Comparison of ENCODE assay signal across 9 cellular contexts in genomic region chr5:179791881-179792611, GRCh38. TPM values are rescaled to one million over a fixed set of nuclear protein-coding genes. Genes with fewer than 3 reads are reported as not detected.
DNase-seq lines count a peak whose midpoint lies in the region; ATAC-seq and TF ChIP-seq lines count a peak whose summit lies in the region.
"Had no signal": no experiment of that assay in that cellular context is flagged by ENCODE, and none has a peak within 500 bp of the region (broad histone marks: within the 10 kb centered on the region; RNA-seq: fewer than 3 reads in every experiment).

No MANE protein-coding gene starts in this region.

- H3K27me3 Mint-ChIP-seq in IgD-negative memory B cell (no peaks in the 10 kb centered on the region), endothelial cell (ENCODE audit: unreplicated experiment) (peaks cover 13% of the 10 kb centered on the region)
- H3K27me3 Mint-ChIP-seq: memory B cell had no signal

- H3K27ac Mint-ChIP-seq in IgD-negative memory B cell (peak overlapping the region in 2 of 3 donors; percentile 31 to 72), endothelial cell (ENCODE audit: unreplicated experiment) (peak overlapping the region; percentile 52)
- H3K27ac Mint-ChIP-seq: memory B cell had no signal

- intact Hi-C loops in posterior vena cava (cut with DNase I) = no loop called here

- H3K36me3 Mint-ChIP-seq in IgD-negative memory B cell = peaks cover 1% of the 10 kb centered on the region
- peaks cover 4% of the 10 kb centered on the region for H3K36me3 Mint-ChIP-seq in endothelial cell (ENCODE audit: low read depth, unreplicated experiment)
- H3K36me3 Mint-ChIP-seq: memory B cell had no signal

- peak overlapping the region in 1 of 4 donors; percentile 50 for H3K4me3 Mint-ChIP-seq in IgD-negative memory B cell
- H3K4me3 Mint-ChIP-seq in endothelial cell (ENCODE audit: unreplicated experiment) = no peak overlapping the region
- H3K4me3 Mint-ChIP-seq: memory B cell had no signal

- H3K9me3 Mint-ChIP-seq in IgD-negative memory B cell (no peaks in the 10 kb centered on the region), endothelial cell (ENCODE audit: unreplicated experiment) (no peaks in the 10 kb centered on the region)
- H3K9me3 Mint-ChIP-seq: memory B cell had no signal

- TF ChIP-seq CTCF in endothelial cell (IDR thresholded peaks at IDR 0.05; ENCODE audit: unreplicated experiment) = no peak

- ATAC-seq in GM18520 (IDR thresholded peaks at IDR 0.05; ENCODE audit: unreplicated experiment) = no peak
- no peak for ATAC-seq in GM19023 (IDR thresholded peaks at IDR 0.05; ENCODE audit: unreplicated experiment)

- H3K4me1 Mint-ChIP-seq in IgD-negative memory B cell = peaks cover under 1 to 20% (median 15%) of the 10 kb centered on the region in 3 donors
- H3K4me1 Mint-ChIP-seq in endothelial cell (ENCODE audit: unreplicated experiment) = peaks cover 3% of the 10 kb centered on the region

- DNase-seq in endothelial cell (ENCODE audit: low spot score) (no peak), posterior vena cava (ENCODE audit: low spot score) (peak; percentile 78), AG20443 (ENCODE audit: low spot score) (no peak)
- DNase-seq: NCI-H1694 treated with DMSO at 0.1 percent for 48 hours, WERI-Rb-1 had no signal

RNA-seq across cellular contexts. Expression of gene LTC4S, which starts 1.7 kb away (rescaled TPM):
- 0.80 TPM for polyA plus RNA-seq in IgD-negative memory B cell
- total RNA-seq in endothelial cell (ENCODE audit: unreplicated experiment) = 1.0 TPM
- 10 to 100 TPM; 19.7 to 20.3 TPM for total RNA-seq in posterior vena cava

RNA-seq across cellular contexts. Expression of gene MGAT4B, which starts 14.6 kb away (rescaled TPM):
- polyA plus RNA-seq in IgD-negative memory B cell = 12.0 TPM
- total RNA-seq in endothelial cell (ENCODE audit: unreplicated experiment) (163 TPM), posterior vena cava (10 to 100 TPM; 54.6 to 62.8 TPM)

RNA-seq across cellular contexts. Expression of gene SQSTM1, which starts 28.7 kb away (rescaled TPM):
- 225 TPM for polyA plus RNA-seq in IgD-negative memory B cell
- total RNA-seq in endothelial cell (ENCODE audit: unreplicated experiment) = 82.2 TPM
- total RNA-seq in posterior vena cava = 100 to 1,000 TPM; 245 to 333 TPM

RNA-seq across cellular contexts. Expression of gene MAML1, which starts 59.4 kb away (rescaled TPM):
- polyA plus RNA-seq in IgD-negative memory B cell = 4.7 TPM
- total RNA-seq in endothelial cell (ENCODE audit: unreplicated experiment) (30.0 TPM), posterior vena cava (10 to 100 TPM; 22.0 to 22.5 TPM)

Comparison
In these comparisons a context has a peak if more than half of its experiments do, and no peak if none do; other contexts are left out.
1. RNA of gene LTC4S, which starts 1.7 kb away (total RNA-seq): 19.7 to 20.3 TPM in posterior vena cava; 1.0 TPM in endothelial cell (single experiment); every median in the first group is over 10 times any median in the second.